In the genomic region with DNA sequence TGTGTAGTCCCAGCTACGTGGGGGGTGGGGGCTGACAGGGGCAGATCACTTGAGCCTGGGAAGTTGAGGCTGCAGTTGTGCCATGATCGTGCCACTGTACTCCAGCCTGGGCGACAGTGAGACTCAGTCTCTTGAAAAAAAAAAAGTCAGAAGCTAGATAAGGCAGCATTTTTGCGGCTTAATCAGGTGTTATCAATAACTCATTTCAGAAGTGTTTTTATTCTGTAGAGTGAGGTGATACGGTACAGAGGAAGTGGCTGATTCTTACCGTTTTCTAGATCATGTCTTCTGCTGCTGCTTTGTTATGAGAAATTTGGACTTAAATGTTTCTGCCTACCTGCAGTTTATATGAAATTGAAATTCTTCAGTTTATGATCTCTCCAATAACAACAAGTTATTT, we compare ENCODE assay signal across 17 cellular contexts. TPM values are rescaled to one million over a fixed set of nuclear protein-coding genes. Genes with fewer than 3 reads are reported as not detected.
A peak's percentile ranks its signal among the peaks of the same experiment; 100 is the strongest.
DNase-seq lines count a peak whose midpoint lies in the region; ATAC-seq and TF ChIP-seq lines count a peak whose summit lies in the region.
"Had no signal": no experiment of that assay in that cellular context is flagged by ENCODE, and none has a peak within 500 bp of the region (broad histone marks: within the 10 kb centered on the region; RNA-seq: fewer than 3 reads in every experiment).

No MANE protein-coding gene starts in this region.

- in situ Hi-C loops in GM13977 (cut with MboI; ENCODE audit: low pct_unique_long_range_greater_than_20kb, low sequenced_read_pairs, unreplicated experiment), result no loop called here

- H3K27me3 Mint-ChIP-seq in activated CD4-positive, alpha-beta T cell treated with anti-CD3 and anti-CD28 coated beads for 36 hours, result no peaks in the 10 kb centered on the region
- H3K27me3 Mint-ChIP-seq in activated naive CD8-positive, alpha-beta T cell, result no peaks in the 10 kb centered on the region
- no peaks in the 10 kb centered on the region for H3K27me3 Mint-ChIP-seq in activated naive CD8-positive, alpha-beta T cell treated with anti-CD3 and anti-CD28 coated beads, Interleukin-2, amount 50 U/mL, for 24 hours
- H3K27me3 Mint-ChIP-seq in activated CD4-positive, alpha-beta memory T cell treated with anti-CD3 and anti-CD28 coated beads, Interleukin-2, amount 10 ng/mL, durations not matched to agents 7 days and 5 days, result no peaks in the 10 kb centered on the region
- peaks cover 2 to 7% (median 6%) of the 10 kb centered on the region in 3 donors for H3K27me3 Mint-ChIP-seq in immature natural killer cell (ENCODE audit: low read depth in 3 of 3)

- CTCF ChIA-PET in activated CD4-positive, alpha-beta T cell treated with anti-CD3 and anti-CD28 coated beads for 36 hours (lab: Charles Lee), result no interaction called here
- CTCF ChIA-PET in activated CD4-positive, alpha-beta memory T cell treated with anti-CD3 and anti-CD28 coated beads, Interleukin-2, amount 10 ng/mL, durations not matched to agents 7 days and 5 days (lab: Charles Lee), result no interaction called here

- TF ChIP-seq CTCF in GM13977 (IDR thresholded peaks at IDR 0.05; ENCODE audit: extremely low read depth, insufficient read depth, missing control alignments), result no peak

- H3K4me3 Mint-ChIP-seq in activated CD4-positive, alpha-beta T cell treated with anti-CD3 and anti-CD28 coated beads for 36 hours, result no peak overlapping the region
- H3K4me3 Mint-ChIP-seq in activated naive CD8-positive, alpha-beta T cell, result no peak overlapping the region
- H3K4me3 Mint-ChIP-seq in activated naive CD8-positive, alpha-beta T cell treated with anti-CD3 and anti-CD28 coated beads, Interleukin-2, amount 50 U/mL, for 24 hours, result no peak overlapping the region
- peak overlapping the region; percentile 38 for H3K4me3 Mint-ChIP-seq in activated CD4-positive, alpha-beta memory T cell treated with anti-CD3 and anti-CD28 coated beads, Interleukin-2, amount 10 ng/mL, durations not matched to agents 7 days and 5 days
- H3K4me3 Mint-ChIP-seq in immature natural killer cell, result no peak overlapping the region

- peak overlapping the region; percentile 82 for H3K27ac Mint-ChIP-seq in activated CD4-positive, alpha-beta T cell treated with anti-CD3 and anti-CD28 coated beads for 36 hours
- H3K27ac Mint-ChIP-seq in activated naive CD8-positive, alpha-beta T cell, result peak overlapping the region; percentile 46
- no peak overlapping the region for H3K27ac Mint-ChIP-seq in activated naive CD8-positive, alpha-beta T cell treated with anti-CD3 and anti-CD28 coated beads, Interleukin-2, amount 50 U/mL, for 24 hours
- peak overlapping the region; percentile 92 for H3K27ac Mint-ChIP-seq in activated CD4-positive, alpha-beta memory T cell treated with anti-CD3 and anti-CD28 coated beads, Interleukin-2, amount 10 ng/mL, durations not matched to agents 7 days and 5 days
- H3K27ac Mint-ChIP-seq in immature natural killer cell, result peak overlapping the region in 4 of 6 donors; percentile 45 to 69 (median 57)

- intact Hi-C loops in activated CD4-positive, alpha-beta T cell treated with anti-CD3 and anti-CD28 coated beads for 36 hours (cut with DNase I, micrococcal nuclease), result no loop called here

- H3K4me1 Mint-ChIP-seq in activated CD4-positive, alpha-beta T cell treated with anti-CD3 and anti-CD28 coated beads for 36 hours, result peaks cover 51% of the 10 kb centered on the region
- peaks cover 44% of the 10 kb centered on the region for H3K4me1 Mint-ChIP-seq in activated naive CD8-positive, alpha-beta T cell (ENCODE audit: low read depth)
- peaks cover 33% of the 10 kb centered on the region for H3K4me1 Mint-ChIP-seq in activated naive CD8-positive, alpha-beta T cell treated with anti-CD3 and anti-CD28 coated beads, Interleukin-2, amount 50 U/mL, for 24 hours
- H3K4me1 Mint-ChIP-seq in activated CD4-positive, alpha-beta memory T cell treated with anti-CD3 and anti-CD28 coated beads, Interleukin-2, amount 10 ng/mL, durations not matched to agents 7 days and 5 days, result peaks cover 66% of the 10 kb centered on the region
- H3K4me1 Mint-ChIP-seq in immature natural killer cell, result peaks cover 15 to 43% of the 10 kb centered on the region in 2 donors

- H3K36me3 Mint-ChIP-seq in activated CD4-positive, alpha-beta T cell treated with anti-CD3 and anti-CD28 coated beads for 36 hours (ENCODE audit: low read depth), result peaks cover 57% of the 10 kb centered on the region
- peaks cover 10% of the 10 kb centered on the region for H3K36me3 Mint-ChIP-seq in activated naive CD8-positive, alpha-beta T cell
- H3K36me3 Mint-ChIP-seq in activated naive CD8-positive, alpha-beta T cell treated with anti-CD3 and anti-CD28 coated beads, Interleukin-2, amount 50 U/mL, for 24 hours (ENCODE audit: low read depth), result peaks cover 54% of the 10 kb centered on the region
- peaks cover 71% of the 10 kb centered on the region for H3K36me3 Mint-ChIP-seq in activated CD4-positive, alpha-beta memory T cell treated with anti-CD3 and anti-CD28 coated beads, Interleukin-2, amount 10 ng/mL, durations not matched to agents 7 days and 5 days (ENCODE audit: low read depth)
- peaks cover 0 to 38% (median 30%) of the 10 kb centered on the region in 3 donors for H3K36me3 Mint-ChIP-seq in immature natural killer cell

- POLR2A ChIA-PET in activated CD4-positive, alpha-beta T cell treated with anti-CD3 and anti-CD28 coated beads for 36 hours (lab: Charles Lee), result no interaction called here
- POLR2A ChIA-PET in activated CD4-positive, alpha-beta memory T cell treated with anti-CD3 and anti-CD28 coated beads, Interleukin-2, amount 10 ng/mL, durations not matched to agents 7 days and 5 days (lab: Charles Lee), result interaction anchor here (0.9 to 5.1 kb wide), 6 partner anchors 11 to 193 kb away, joined by 3 to 30 read pairs (median 4); partner anchors contain the start of gene ZC3H18

- H3K9me3 Mint-ChIP-seq in activated CD4-positive, alpha-beta T cell treated with anti-CD3 and anti-CD28 coated beads for 36 hours (ENCODE audit: low read depth), result no peaks in the 10 kb centered on the region
- H3K9me3 Mint-ChIP-seq in activated naive CD8-positive, alpha-beta T cell (ENCODE audit: low read depth), result no peaks in the 10 kb centered on the region
- H3K9me3 Mint-ChIP-seq in activated naive CD8-positive, alpha-beta T cell treated with anti-CD3 and anti-CD28 coated beads, Interleukin-2, amount 50 U/mL, for 24 hours, result no peaks in the 10 kb centered on the region
- no peaks in the 10 kb centered on the region for H3K9me3 Mint-ChIP-seq in activated CD4-positive, alpha-beta memory T cell treated with anti-CD3 and anti-CD28 coated beads, Interleukin-2, amount 10 ng/mL, durations not matched to agents 7 days and 5 days
- no peaks in the 10 kb centered on the region for H3K9me3 Mint-ChIP-seq in immature natural killer cell

- DNase-seq in activated CD4-positive, alpha-beta T cell treated with anti-CD3 and anti-CD28 coated beads for 36 hours, result no peak
- no peak for DNase-seq in activated CD4-positive, alpha-beta T cell treated with anti-CD3 and anti-CD28 coated beads, Interleukin-2, amount 50 U/mL, for 4 hours
- DNase-seq in activated naive CD8-positive, alpha-beta T cell treated with anti-CD3 and anti-CD28 coated beads, Interleukin-2, amount 50 U/mL, for 24 hours, result no peak
- DNase-seq in activated CD4-positive, alpha-beta memory T cell treated with anti-CD3 and anti-CD28 coated beads, Interleukin-2, amount 10 ng/mL, durations not matched to agents 7 days and 5 days, result no peak
- DNase-seq in immature natural killer cell, result no peak
- no peak for DNase-seq in DMS53 (lab: John Stamatoyannopoulos, UW)
- DNase-seq in GM13977 (ENCODE audit: low spot score), result no peak
- DNase-seq: 8988T, Caco-2, GM23248, NCI-H146, NCI-H2081 treated with DMSO at 0.1 percent for 48 hours, NCI-H524, Peyer's patch had no signal

- ATAC-seq in activated CD4-positive, alpha-beta T cell treated with anti-CD3 and anti-CD28 coated beads for 36 hours, result peak; percentile 50
- ATAC-seq in activated naive CD8-positive, alpha-beta T cell treated with anti-CD3 and anti-CD28 coated beads, Interleukin-2, amount 50 U/mL, for 24 hours, result no peak
- ATAC-seq: K562 had no signal

RNA-seq across cellular contexts. Expression of gene ZC3H18, which starts 18.6 kb away (rescaled TPM):
- 10 to 100 TPM; 70.0 to 76.4 TPM for total RNA-seq in activated CD4-positive, alpha-beta T cell treated with anti-CD3 and anti-CD28 coated beads for 36 hours
- total RNA-seq in activated CD4-positive, alpha-beta memory T cell treated with anti-CD3 and anti-CD28 coated beads, Interleukin-2, amount 10 ng/mL, durations not matched to agents 7 days and 5 days, result 10 to 100 TPM; 75.9 to 78.6 TPM
- 10 to 100 TPM in 1 of 3 donors, 1 to 10 TPM in 2; 1.0 to 29.0 (median 8.7) TPM for polyA plus RNA-seq in immature natural killer cell

RNA-seq across cellular contexts. Expression of gene IL17C, which starts 49.6 kb away (rescaled TPM):
- under 1 TPM in 1 of 2 experiments, not detected in 1; 0.18 TPM for total RNA-seq in activated CD4-positive, alpha-beta T cell treated with anti-CD3 and anti-CD28 coated beads for 36 hours
- total RNA-seq in activated CD4-positive, alpha-beta memory T cell treated with anti-CD3 and anti-CD28 coated beads, Interleukin-2, amount 10 ng/mL, durations not matched to agents 7 days and 5 days, result under 1 TPM; 0.23 to 0.43 TPM
- under 1 TPM in 2 of 3 donors, not detected in 1; 0.64 to 0.80 TPM for polyA plus RNA-seq in immature natural killer cell
- total RNA-seq: Caco-2, GM23248, HT1080, K562, Peyer's patch had no signal
- polyA plus RNA-seq: GM23248, K562 had no signal
